ENCODE assay signal across 1 cellular context in the genomic region with DNA sequence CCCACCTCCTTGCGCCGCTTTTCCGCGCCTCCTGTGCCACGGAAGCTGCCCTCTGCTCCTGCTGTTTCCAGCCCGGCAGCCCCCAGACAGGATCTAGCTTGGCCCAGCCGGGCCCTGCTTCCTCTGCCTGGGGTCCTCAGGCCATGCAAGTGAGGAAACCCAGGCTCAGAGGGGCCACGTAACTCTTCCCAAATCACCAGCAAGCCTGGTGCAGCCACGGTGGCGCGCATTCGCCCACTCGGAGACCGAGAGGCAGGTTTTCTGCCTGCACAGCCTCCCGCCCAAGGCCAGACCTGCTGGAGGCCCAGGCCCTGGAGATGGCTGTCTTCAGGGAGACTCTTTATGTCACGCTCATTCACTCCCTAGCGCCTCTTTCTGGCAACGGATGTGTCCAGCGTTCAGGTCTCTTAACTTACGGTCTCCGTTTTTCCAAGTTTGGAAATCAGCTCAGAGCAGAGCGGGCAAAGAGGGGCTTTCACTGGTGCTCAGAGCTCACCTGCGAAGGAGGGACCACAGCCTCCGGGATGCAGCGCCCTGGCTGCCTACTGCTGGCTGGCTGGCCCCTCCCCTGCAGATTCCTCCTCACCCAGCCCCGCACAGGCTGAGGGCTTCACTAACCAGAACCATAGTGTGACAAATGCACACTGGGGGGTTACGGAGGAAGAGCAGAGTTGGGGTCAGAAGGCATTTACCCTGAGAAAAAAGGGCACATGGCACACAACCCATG.
TF ChIP-seq lines count a peak whose summit lies in the region.

No MANE protein-coding gene starts in this region.

TF ChIP-seq in HepG2, 621 proteins besides CTCF, POLR2A, EP300 and RAD21:
- TF ChIP-seq HNF4G (IDR thresholded peaks at IDR 0.05; ENCODE audit: borderline replicate concordance, low read depth, low read length) (no peak), HNF4G (CRISPR knock-in tag; IDR thresholded peaks at IDR 0.05; ENCODE audit: borderline replicate concordance, low read depth) (no peak), SIN3A (IDR thresholded peaks at IDR 0.05; ENCODE audit: borderline replicate concordance, low read depth, low read length) (no peak), TRIM24 (CRISPR knock-in tag; IDR thresholded peaks at IDR 0.05) (no peak), ZNF460 (CRISPR knock-in tag; IDR thresholded peaks at IDR 0.05; ENCODE audit: borderline replicate concordance) (no peak), ZFP36L1 (CRISPR knock-in tag; IDR thresholded peaks at IDR 0.05) (no peak), U2AF2 (IDR thresholded peaks at IDR 0.05; ENCODE audit: low read depth, low read length) (no peak), ZKSCAN8 (CRISPR knock-in tag; IDR thresholded peaks at IDR 0.05; ENCODE audit: borderline replicate concordance) (no peak), PITX1 (CRISPR knock-in tag; IDR thresholded peaks at IDR 0.05) (no peak)
- TF ChIP-seq, protein P1, sequence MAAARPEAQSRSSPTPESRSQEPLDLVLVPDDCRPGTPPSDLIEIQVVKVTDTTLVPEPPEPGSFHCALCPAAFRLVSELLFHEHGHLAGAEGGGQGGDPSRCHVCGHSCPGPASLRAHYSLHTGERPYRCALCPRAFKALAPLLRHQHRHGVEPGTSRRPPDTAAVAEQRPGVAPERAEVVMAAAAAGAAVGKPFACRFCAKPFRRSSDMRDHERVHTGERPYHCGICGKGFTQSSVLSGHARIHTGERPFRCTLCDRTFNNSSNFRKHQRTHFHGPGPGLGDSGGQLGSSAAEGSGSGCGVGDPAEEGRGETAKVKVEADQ (CRISPR knock-in tag; IDR thresholded peaks at IDR 0.05; ENCODE audit: borderline replicate concordance) = no peak
- TF ChIP-seq, protein P2, sequence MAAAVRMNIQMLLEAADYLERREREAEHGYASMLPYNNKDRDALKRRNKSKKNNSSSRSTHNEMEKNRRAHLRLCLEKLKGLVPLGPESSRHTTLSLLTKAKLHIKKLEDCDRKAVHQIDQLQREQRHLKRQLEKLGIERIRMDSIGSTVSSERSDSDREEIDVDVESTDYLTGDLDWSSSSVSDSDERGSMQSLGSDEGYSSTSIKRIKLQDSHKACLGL (CRISPR knock-in tag; IDR thresholded peaks at IDR 0.05) = no peak
- TF ChIP-seq, protein P3, sequence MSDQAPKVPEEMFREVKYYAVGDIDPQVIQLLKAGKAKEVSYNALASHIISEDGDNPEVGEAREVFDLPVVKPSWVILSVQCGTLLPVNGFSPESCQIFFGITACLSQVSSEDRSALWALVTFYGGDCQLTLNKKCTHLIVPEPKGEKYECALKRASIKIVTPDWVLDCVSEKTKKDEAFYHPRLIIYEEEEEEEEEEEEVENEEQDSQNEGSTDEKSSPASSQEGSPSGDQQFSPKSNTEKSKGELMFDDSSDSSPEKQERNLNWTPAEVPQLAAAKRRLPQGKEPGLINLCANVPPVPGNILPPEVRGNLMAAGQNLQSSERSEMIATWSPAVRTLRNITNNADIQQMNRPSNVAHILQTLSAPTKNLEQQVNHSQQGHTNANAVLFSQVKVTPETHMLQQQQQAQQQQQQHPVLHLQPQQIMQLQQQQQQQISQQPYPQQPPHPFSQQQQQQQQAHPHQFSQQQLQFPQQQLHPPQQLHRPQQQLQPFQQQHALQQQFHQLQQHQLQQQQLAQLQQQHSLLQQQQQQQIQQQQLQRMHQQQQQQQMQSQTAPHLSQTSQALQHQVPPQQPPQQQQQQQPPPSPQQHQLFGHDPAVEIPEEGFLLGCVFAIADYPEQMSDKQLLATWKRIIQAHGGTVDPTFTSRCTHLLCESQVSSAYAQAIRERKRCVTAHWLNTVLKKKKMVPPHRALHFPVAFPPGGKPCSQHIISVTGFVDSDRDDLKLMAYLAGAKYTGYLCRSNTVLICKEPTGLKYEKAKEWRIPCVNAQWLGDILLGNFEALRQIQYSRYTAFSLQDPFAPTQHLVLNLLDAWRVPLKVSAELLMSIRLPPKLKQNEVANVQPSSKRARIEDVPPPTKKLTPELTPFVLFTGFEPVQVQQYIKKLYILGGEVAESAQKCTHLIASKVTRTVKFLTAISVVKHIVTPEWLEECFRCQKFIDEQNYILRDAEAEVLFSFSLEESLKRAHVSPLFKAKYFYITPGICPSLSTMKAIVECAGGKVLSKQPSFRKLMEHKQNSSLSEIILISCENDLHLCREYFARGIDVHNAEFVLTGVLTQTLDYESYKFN (CRISPR knock-in tag; conservative IDR thresholded peaks at IDR 0.05) = no peak
- TF ChIP-seq, protein P4, sequence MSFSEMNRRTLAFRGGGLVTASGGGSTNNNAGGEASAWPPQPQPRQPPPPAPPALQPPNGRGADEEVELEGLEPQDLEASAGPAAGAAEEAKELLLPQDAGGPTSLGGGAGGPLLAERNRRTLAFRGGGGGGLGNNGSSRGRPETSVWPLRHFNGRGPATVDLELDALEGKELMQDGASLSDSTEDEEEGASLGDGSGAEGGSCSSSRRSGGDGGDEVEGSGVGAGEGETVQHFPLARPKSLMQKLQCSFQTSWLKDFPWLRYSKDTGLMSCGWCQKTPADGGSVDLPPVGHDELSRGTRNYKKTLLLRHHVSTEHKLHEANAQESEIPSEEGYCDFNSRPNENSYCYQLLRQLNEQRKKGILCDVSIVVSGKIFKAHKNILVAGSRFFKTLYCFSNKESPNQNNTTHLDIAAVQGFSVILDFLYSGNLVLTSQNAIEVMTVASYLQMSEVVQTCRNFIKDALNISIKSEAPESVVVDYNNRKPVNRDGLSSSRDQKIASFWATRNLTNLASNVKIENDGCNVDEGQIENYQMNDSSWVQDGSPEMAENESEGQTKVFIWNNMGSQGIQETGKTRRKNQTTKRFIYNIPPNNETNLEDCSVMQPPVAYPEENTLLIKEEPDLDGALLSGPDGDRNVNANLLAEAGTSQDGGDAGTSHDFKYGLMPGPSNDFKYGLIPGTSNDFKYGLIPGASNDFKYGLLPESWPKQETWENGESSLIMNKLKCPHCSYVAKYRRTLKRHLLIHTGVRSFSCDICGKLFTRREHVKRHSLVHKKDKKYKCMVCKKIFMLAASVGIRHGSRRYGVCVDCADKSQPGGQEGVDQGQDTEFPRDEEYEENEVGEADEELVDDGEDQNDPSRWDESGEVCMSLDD (CRISPR knock-in tag; IDR thresholded peaks at IDR 0.05; ENCODE audit: borderline replicate concordance) = no peak
